ENCODE assay signal across 13 cellular contexts in genomic region chr20:61441537-61441936, GRCh38.
DNase-seq lines count a peak whose midpoint lies in the region; ATAC-seq and TF ChIP-seq lines count a peak whose summit lies in the region.
"Had no signal": no experiment of that assay in that cellular context is flagged by ENCODE, and none has a peak within 500 bp of the region (broad histone marks: within the 10 kb centered on the region; RNA-seq: fewer than 3 reads in every experiment).

No MANE protein-coding gene starts in this region.

- CTCF ChIA-PET in HEK293 (lab: Yijun Ruan, JAX) (no interaction called here), A673 (lab: Charles Lee) (no interaction called here)
- CTCF ChIA-PET in naive thymus-derived CD4-positive, alpha-beta T cell (lab: Charles Lee) = no interaction called here

- H3K27me3 ChIP-seq in RWPE2 (ENCODE audit: insufficient read depth, poor library complexity, severe bottlenecking) = no peaks in the 10 kb centered on the region
- H3K27me3 ChIP-seq in hepatocyte = peaks cover 7% of the 10 kb centered on the region
- no peaks in the 10 kb centered on the region for H3K27me3 ChIP-seq in naive thymus-derived CD4-positive, alpha-beta T cell (ENCODE audit: control insufficient read depth in 2 of 2, insufficient read depth in 2 of 2, low read length in 2 of 2)
- no peaks in the 10 kb centered on the region for H3K27me3 ChIP-seq in A673 (replicated peaks; ENCODE audit: insufficient read depth, low read depth, low read length, poor library complexity)

- H3K9me2 ChIP-seq in hepatocyte (replicated peaks; ENCODE audit: insufficient read depth) = no peaks in the 10 kb centered on the region

- peaks cover 21% of the 10 kb centered on the region for H3K4me1 ChIP-seq in HEK293 (ENCODE audit: control insufficient read depth, insufficient read depth, low read length)
- peaks cover 52% of the 10 kb centered on the region for H3K4me1 ChIP-seq in RWPE2 (ENCODE audit: insufficient read depth, poor library complexity, severe bottlenecking)
- no peaks in the 10 kb centered on the region for H3K4me1 ChIP-seq in hepatocyte (ENCODE audit: insufficient read depth)
- no peaks in the 10 kb centered on the region for H3K4me1 ChIP-seq in naive thymus-derived CD4-positive, alpha-beta T cell (ENCODE audit: control insufficient read depth in 2 of 2, insufficient read depth in 2 of 2, low read length in 2 of 2)
- H3K4me1 ChIP-seq in A673 (ENCODE audit: insufficient read depth, low read length, poor library complexity, severe bottlenecking) = peaks cover 36% of the 10 kb centered on the region

- H4K20me1 ChIP-seq in hepatocyte (ENCODE audit: insufficient read depth, poor library complexity, severe bottlenecking) = no peaks in the 10 kb centered on the region

- H3K27ac ChIP-seq in HEK293 (ENCODE audit: extremely low read depth, low read depth, low read length) (no peak overlapping the region), RWPE2 (ENCODE audit: poor library complexity, severe bottlenecking) (peak overlapping the region; percentile 2), hepatocyte (peak overlapping the region; percentile 16), A673 (ENCODE audit: low read depth, low read length, poor library complexity, severe bottlenecking) (no peak overlapping the region)
- no peak overlapping the region for H3K27ac ChIP-seq in naive thymus-derived CD4-positive, alpha-beta T cell (ENCODE audit: low read depth, low read length)
- H3K27ac ChIP-seq: C4-2B had no signal

- H3K4me2 ChIP-seq in hepatocyte = no peak overlapping the region

- peaks cover 0 to 3% (median 0%) of the 10 kb centered on the region in 11 donors for H3K9me3 Mint-ChIP-seq in naive thymus-derived CD4-positive, alpha-beta T cell
- no peaks in the 10 kb centered on the region for H3K9me3 Mint-ChIP-seq in T-helper 2 cell treated with Interferon-gamma antibody and Interleukin-4, amounts not matched to agents 5 μg/mL and 100 μg/mL, for 36 hours
- H3K9me3 Mint-ChIP-seq: CD4-positive, alpha-beta T cell; H9 had no signal

- H3K36me3 ChIP-seq in HEK293 (ENCODE audit: control insufficient read depth in 2 of 2, insufficient read depth in 1 of 2, low read length in 2 of 2) (no peaks in the 10 kb centered on the region), RWPE2 (ENCODE audit: low read depth) (peaks cover 4% of the 10 kb centered on the region; the same call in 1 of the 2 replicates), hepatocyte (replicated peaks; ENCODE audit: insufficient read depth, low read depth) (no peaks in the 10 kb centered on the region), A673 (ENCODE audit: insufficient read depth, low read length, poor library complexity, severe bottlenecking) (no peaks in the 10 kb centered on the region)
- H3K36me3 ChIP-seq in naive thymus-derived CD4-positive, alpha-beta T cell (ENCODE audit: control insufficient read depth in 2 of 3, insufficient read depth in 3 of 3, low read length in 3 of 3) = no peaks in the 10 kb centered on the region

- no peaks in the 10 kb centered on the region for H3K36me3 Mint-ChIP-seq in naive thymus-derived CD4-positive, alpha-beta T cell
- no peaks in the 10 kb centered on the region for H3K36me3 Mint-ChIP-seq in T-helper 2 cell treated with Interferon-gamma antibody and Interleukin-4, amounts not matched to agents 5 μg/mL and 100 μg/mL, for 36 hours (ENCODE audit: low read depth)

- H3K4me1 Mint-ChIP-seq in naive thymus-derived CD4-positive, alpha-beta T cell = no peaks in the 10 kb centered on the region
- H3K4me1 Mint-ChIP-seq in T-helper 2 cell treated with Interferon-gamma antibody and Interleukin-4, amounts not matched to agents 5 μg/mL and 100 μg/mL, for 36 hours (ENCODE audit: low read depth) = no peaks in the 10 kb centered on the region

- TF ChIP-seq CTCF in HEK293 (tag by site-specific recombination; IDR thresholded peaks at IDR 0.05) (no peak), RWPE2 (IDR thresholded peaks at IDR 0.05; ENCODE audit: poor library complexity, severe bottlenecking) (no peak), hepatocyte (IDR thresholded peaks at IDR 0.05; ENCODE audit: poor library complexity) (no peak), A673 (conservative IDR thresholded peaks at IDR 0.05; ENCODE audit: low read depth, low read length) (no peak)

- H2AFZ ChIP-seq in hepatocyte = no peak overlapping the region

- POLR2A ChIA-PET in HEK293 (lab: Yijun Ruan, JAX) (no interaction called here), A673 (lab: Charles Lee; ENCODE audit: low non-redundant PET) (no interaction called here)
- POLR2A ChIA-PET in naive thymus-derived CD4-positive, alpha-beta T cell (lab: Charles Lee) = no interaction called here

- H3K4me3 Mint-ChIP-seq in naive thymus-derived CD4-positive, alpha-beta T cell = no peak overlapping the region
- H3K4me3 Mint-ChIP-seq in T-helper 2 cell treated with Interferon-gamma antibody and Interleukin-4, amounts not matched to agents 5 μg/mL and 100 μg/mL, for 36 hours = no peak overlapping the region
- H3K4me3 Mint-ChIP-seq: CD4-positive, alpha-beta T cell; H9 had no signal

- H3K27me3 Mint-ChIP-seq in naive thymus-derived CD4-positive, alpha-beta T cell = peaks cover 0 to 25% (median 8%) of the 10 kb centered on the region in 5 donors
- H3K27me3 Mint-ChIP-seq in T-helper 2 cell treated with Interferon-gamma antibody and Interleukin-4, amounts not matched to agents 5 μg/mL and 100 μg/mL, for 36 hours (ENCODE audit: low read depth) = no peaks in the 10 kb centered on the region
- H3K27me3 Mint-ChIP-seq: CD4-positive, alpha-beta T cell had no signal

- no peaks in the 10 kb centered on the region for H3K79me2 ChIP-seq in hepatocyte

- intact Hi-C loops in naive thymus-derived CD4-positive, alpha-beta T cell (cut with micrococcal nuclease) = no loop called here
- intact Hi-C loops in A673 (cut with micrococcal nuclease; ENCODE audit: unreplicated experiment) = no loop called here

- H3K27ac Mint-ChIP-seq in naive thymus-derived CD4-positive, alpha-beta T cell = no peak overlapping the region
- no peak overlapping the region for H3K27ac Mint-ChIP-seq in T-helper 2 cell treated with Interferon-gamma antibody and Interleukin-4, amounts not matched to agents 5 μg/mL and 100 μg/mL, for 36 hours
- H3K27ac Mint-ChIP-seq: CD4-positive, alpha-beta T cell had no signal

- no TSS peak for BruUV-seq in A673 (replicated peaks; lab: Mats Ljungman, UMichigan)

- ATAC-seq in RWPE2 (ENCODE audit: low read depth) = no peak
- peak; percentile 18 for ATAC-seq in naive thymus-derived CD4-positive, alpha-beta T cell
- ATAC-seq in GM21723 (IDR thresholded peaks at IDR 0.05; ENCODE audit: unreplicated experiment) = no peak

- 85% methylated on average over 5 of the region's 5 CpGs for WGBS in hepatocyte (ENCODE audit: low lambda C conversion rate, missing lambda C conversion rate)

- H3K9me3 ChIP-seq in HEK293 (ENCODE audit: control insufficient read depth, insufficient read depth, low read depth, low read length) = no peaks in the 10 kb centered on the region
- no peaks in the 10 kb centered on the region for H3K9me3 ChIP-seq in RWPE2 (ENCODE audit: severe bottlenecking)
- H3K9me3 ChIP-seq in hepatocyte (ENCODE audit: low read depth) = no peaks in the 10 kb centered on the region
- no peaks in the 10 kb centered on the region for H3K9me3 ChIP-seq in naive thymus-derived CD4-positive, alpha-beta T cell (ENCODE audit: control insufficient read depth in 2 of 3, low read length in 3 of 3)
- no peaks in the 10 kb centered on the region for H3K9me3 ChIP-seq in A673 (ENCODE audit: low read depth, low read length, poor library complexity, severe bottlenecking)

- DNase-seq in RWPE2 (ENCODE audit: low spot score) (peak; percentile 57), hepatocyte (ENCODE audit: low spot score) (no peak), A673 (ENCODE audit: low spot score) (no peak)
- DNase-seq in naive thymus-derived CD4-positive, alpha-beta T cell = no peak
- no peak for DNase-seq in activated CD4-positive, alpha-beta T cell treated with anti-CD3 and anti-CD28 coated beads, Interleukin-2, amount 50 U/mL, for 48 hours
- no peak for DNase-seq in T-helper 2 cell treated with Interferon-gamma antibody and Interleukin-4, amounts not matched to agents 5 μg/mL and 100 μg/mL, for 36 hours (ENCODE audit: low spot score)
- DNase-seq: AML-193; CD4-positive, alpha-beta T cell; GOT3; H9 had no signal

- H3K4me3 ChIP-seq in HEK293 (ENCODE audit: low read depth, low read length) (no peak overlapping the region), RWPE2 (ENCODE audit: severe bottlenecking) (no peak overlapping the region), hepatocyte (no peak overlapping the region), A673 (ENCODE audit: low read depth, low read length, poor library complexity, severe bottlenecking) (no peak overlapping the region)
- H3K4me3 ChIP-seq in naive thymus-derived CD4-positive, alpha-beta T cell (ENCODE audit: low read length) = no peak overlapping the region

TF ChIP-seq in HEK293, 187 proteins besides CTCF, POLR2A, EP300 and RAD21:
- TF ChIP-seq BCL11B (tag by site-specific recombination; IDR thresholded peaks at IDR 0.05; ENCODE audit: low read depth) = no peak
- no peak for TF ChIP-seq ZNF449 (tag by site-specific recombination; IDR thresholded peaks at IDR 0.05)
- peak; percentile 69; the same call in 1 of the 2 replicates for TF ChIP-seq ZNF266 (tag by site-specific recombination; IDR thresholded peaks at IDR 0.05; ENCODE audit: low read depth)

Comparison
In these comparisons a context has a peak if more than half of its experiments do, and no peak if none do; other contexts are left out.
1. H3K27ac ChIP-seq: peak in RWPE2 (single experiment) and hepatocyte (single experiment); none in HEK293 (single experiment), naive thymus-derived CD4-positive, alpha-beta T cell (single experiment) and A673 (single experiment).